ENCODE assay signal across 8 cellular contexts in genomic region chr7:23105086-23105643, GRCh38. TPM values are rescaled to one million over a fixed set of nuclear protein-coding genes. Genes with fewer than 3 reads are reported as not detected.
DNase-seq lines count a peak whose midpoint lies in the region; ATAC-seq and TF ChIP-seq lines count a peak whose summit lies in the region.

No MANE protein-coding gene starts in this region.

- 0 out of 2 replicates have a peak, but pooled peaks cover 3% of the 10 kb centered on the region for H3K9me3 ChIP-seq in OCI-LY1 (ENCODE audit: low read length)
- no peaks in the 10 kb centered on the region for H3K9me3 ChIP-seq in ectodermal cell (ENCODE audit: control insufficient read depth, low read length)

- CTCF ChIA-PET in activated CD4-positive, alpha-beta T cell treated with anti-CD3 and anti-CD28 coated beads for 36 hours (lab: Charles Lee): interaction anchor here (0.9 to 2.2 kb wide), 8 partner anchors 7 to 323 kb away, joined by 4 to 9 read pairs (median 5); partner anchors contain the start of gene TOMM7

- peak overlapping the region; percentile 97 for H3K4me3 Mint-ChIP-seq in activated CD4-positive, alpha-beta T cell treated with anti-CD3 and anti-CD28 coated beads for 36 hours
- peak overlapping the region; percentile 99 for H3K4me3 Mint-ChIP-seq in nephron progenitor cell

- peaks cover 32% of the 10 kb centered on the region for H3K4me1 Mint-ChIP-seq in activated CD4-positive, alpha-beta T cell treated with anti-CD3 and anti-CD28 coated beads for 36 hours
- H3K4me1 Mint-ChIP-seq in nephron progenitor cell: peaks cover 39% of the 10 kb centered on the region

- no peaks in the 10 kb centered on the region for H3K9me3 Mint-ChIP-seq in activated CD4-positive, alpha-beta T cell treated with anti-CD3 and anti-CD28 coated beads for 36 hours (ENCODE audit: low read depth)
- peaks cover 21% of the 10 kb centered on the region for H3K9me3 Mint-ChIP-seq in nephron progenitor cell

- no peak overlapping the region for H2AFZ ChIP-seq in OCI-LY1 (ENCODE audit: low read length)

- peak; percentile 9 for DNase-seq in activated CD4-positive, alpha-beta T cell treated with anti-CD3 and anti-CD28 coated beads for 36 hours
- no peak for DNase-seq in activated CD4-positive, alpha-beta T cell treated with anti-CD3 and anti-CD28 coated beads for 48 hours
- DNase-seq in nephron progenitor cell (no peak), putamen (ENCODE audit: low spot score) (no peak), NCI-H2029 treated with DMSO at 0.1 percent for 48 hours (lab: John Stamatoyannopoulos, UW) (no peak)

- POLR2A ChIA-PET in activated CD4-positive, alpha-beta T cell treated with anti-CD3 and anti-CD28 coated beads for 36 hours (lab: Charles Lee): interaction anchor here (0.6 to 0.7 kb wide), 2 partner anchors 15 to 1813 kb away, joined by 3 to 4 read pairs; no protein-coding TSS in a partner anchor

- H3K4me1 ChIP-seq in OCI-LY1 (ENCODE audit: insufficient read depth, low read length, severe bottlenecking) (peaks cover 28% of the 10 kb centered on the region), ectodermal cell (ENCODE audit: control insufficient read depth, insufficient read depth, low read length) (peaks cover 8% of the 10 kb centered on the region)

- peak overlapping the region; percentile 85 for H3K4me2 ChIP-seq in OCI-LY1 (ENCODE audit: low read length)

- no peaks in the 10 kb centered on the region for H4K20me1 ChIP-seq in OCI-LY1 (ENCODE audit: insufficient read depth, low read length)

- peak; percentile 36 for ATAC-seq in activated CD4-positive, alpha-beta T cell treated with anti-CD3 and anti-CD28 coated beads for 36 hours
- peak; percentile 25 for ATAC-seq in HG02759 (IDR thresholded peaks at IDR 0.05; ENCODE audit: unreplicated experiment)

- peaks cover 6% of the 10 kb centered on the region; the same call in 1 of the 2 replicates for H3K79me2 ChIP-seq in OCI-LY1 (ENCODE audit: insufficient read depth, low read length)

- H3K9ac ChIP-seq in OCI-LY1 (ENCODE audit: low read length): peak overlapping the region; percentile 85

- TF ChIP-seq CTCF in OCI-LY1 (IDR thresholded peaks at IDR 0.05; ENCODE audit: low read length) (no peak), nephron progenitor cell (IDR thresholded peaks at IDR 0.05) (no peak)

- H3K36me3 ChIP-seq in OCI-LY1 (ENCODE audit: insufficient read depth, low read length) (peaks cover 7% of the 10 kb centered on the region; the same call in 1 of the 2 replicates), ectodermal cell (ENCODE audit: control insufficient read depth, insufficient read depth, low read length) (no peaks in the 10 kb centered on the region)

- no peaks in the 10 kb centered on the region for H3K9me2 ChIP-seq in OCI-LY1 (ENCODE audit: low read depth, low read length)

- H3F3A ChIP-seq in OCI-LY1 (ENCODE audit: insufficient read depth, low read length): 0 out of 2 replicates have a peak, but pooled peaks cover 3% of the 10 kb centered on the region

- H3K4me3 ChIP-seq in OCI-LY1 (ENCODE audit: low read depth, low read length, poor library complexity, severe bottlenecking) (peak overlapping the region; percentile 81), ectodermal cell (ENCODE audit: insufficient read depth, low read depth, low read length) (peak overlapping the region; percentile 99)

- peaks cover 2% of the 10 kb centered on the region for H3K36me3 Mint-ChIP-seq in activated CD4-positive, alpha-beta T cell treated with anti-CD3 and anti-CD28 coated beads for 36 hours (ENCODE audit: low read depth)
- H3K36me3 Mint-ChIP-seq in nephron progenitor cell (ENCODE audit: low read depth): peaks cover 33% of the 10 kb centered on the region

- H3K27me3 Mint-ChIP-seq in activated CD4-positive, alpha-beta T cell treated with anti-CD3 and anti-CD28 coated beads for 36 hours: no peaks in the 10 kb centered on the region
- peaks cover 5% of the 10 kb centered on the region for H3K27me3 Mint-ChIP-seq in nephron progenitor cell (ENCODE audit: low read depth, poor library complexity)

- intact Hi-C loops in activated CD4-positive, alpha-beta T cell treated with anti-CD3 and anti-CD28 coated beads for 36 hours (cut with DNase I, micrococcal nuclease): loop anchor here (1.0 to 10.0 kb wide), 10 partner anchors 76 to 1678 kb away; partner anchors contain the start of genes HYCC1 (in 2 of the 2), TOMM7 (in 2 of the 2), TRA2A (in 2 of the 2) and FAM221A (in 1 of the 2)

- peak overlapping the region; percentile 94 for H3K27ac Mint-ChIP-seq in activated CD4-positive, alpha-beta T cell treated with anti-CD3 and anti-CD28 coated beads for 36 hours
- peak overlapping the region; percentile 98 for H3K27ac Mint-ChIP-seq in nephron progenitor cell

- 1 to 2% methylated on average over 19 of the region's 19 CpGs for WGBS in ectodermal cell, 2 experiments

- H3K27ac ChIP-seq in OCI-LY1 (ENCODE audit: low read depth, low read length, poor library complexity, severe bottlenecking): peak overlapping the region; percentile 5
- H3K27ac ChIP-seq in ectodermal cell (ENCODE audit: insufficient read depth, low read depth, low read length, poor library complexity, severe bottlenecking): no peak overlapping the region

- H3K27me3 ChIP-seq in OCI-LY1 (ENCODE audit: insufficient read depth, low read length) (no peaks in the 10 kb centered on the region), ectodermal cell (ENCODE audit: control insufficient read depth, insufficient read depth, low read length, poor library complexity, severe bottlenecking) (no peaks in the 10 kb centered on the region)

RNA-seq across cellular contexts. Expression of gene KLHL7, which starts 0.4 kb away (rescaled TPM):
- total RNA-seq in activated CD4-positive, alpha-beta T cell treated with anti-CD3 and anti-CD28 coated beads for 36 hours: 10 to 100 TPM; 18.1 to 20.8 TPM
- 106 TPM for polyA plus RNA-seq in ectodermal cell (2013, experiment 1 of 4)
- 97.9 TPM for polyA plus RNA-seq in ectodermal cell (2013, experiment 2 of 4)
- polyA plus RNA-seq in ectodermal cell (2013, experiment 3 of 4): 92.5 TPM
- polyA plus RNA-seq in ectodermal cell (2013, experiment 4 of 4): 103 TPM
